Comparison of ENCODE assay signal across 8 cellular contexts in the genomic region with DNA sequence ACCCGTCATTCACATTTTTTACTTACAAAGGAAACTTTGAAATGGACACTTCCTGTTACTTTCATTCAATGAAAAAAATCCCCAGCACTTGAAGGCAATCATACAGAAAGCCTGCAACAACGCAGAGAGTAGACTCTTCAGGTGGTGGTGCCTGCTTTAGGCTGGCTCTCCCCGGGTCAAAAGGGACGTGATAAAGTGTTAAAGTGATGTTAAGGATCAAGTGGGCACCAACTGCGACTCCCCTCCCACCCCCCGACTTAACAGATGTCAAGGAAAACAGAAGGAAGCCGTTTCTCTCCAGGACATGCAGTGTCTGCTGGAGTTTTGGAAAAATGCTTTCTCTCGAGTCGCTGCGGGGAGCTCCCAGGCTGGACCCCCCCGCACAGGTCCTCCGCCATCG. TPM values are rescaled to one million over a fixed set of nuclear protein-coding genes. Genes with fewer than 3 reads are reported as not detected.
DNase-seq lines count a peak whose midpoint lies in the region; ATAC-seq and TF ChIP-seq lines count a peak whose summit lies in the region.

No MANE protein-coding gene starts in this region.

- TF ChIP-seq CTCF in fibroblast of lung (conservative IDR thresholded peaks at IDR 0.05 in 1 of 2, IDR thresholded peaks at IDR 0.05 in 1 of 2; ENCODE audit: low read depth in 1 of 2, low read length in 2 of 2) (no peak), sigmoid colon (IDR thresholded peaks at IDR 0.05) (no peak)

- TF ChIP-seq POLR2A in sigmoid colon (IDR thresholded peaks at IDR 0.05) = no peak

- no peaks in the 10 kb centered on the region for H4K20me1 ChIP-seq in fibroblast of lung (ENCODE audit: control insufficient read depth, extremely low read depth, insufficient read depth, low read length)

- peak; percentile 60 for DNase-seq in activated CD8-positive, alpha-beta memory T cell treated with anti-CD3 and anti-CD28 coated beads for 24 hours
- no peak for DNase-seq in activated CD8-positive, alpha-beta memory T cell treated with anti-CD3 and anti-CD28 coated beads, Interleukin-2, amount 50 U/mL, for 48 hours
- DNase-seq in fibroblast of lung (ENCODE audit: low read depth in 2 of 2) = peak; percentile 24 to 28
- DNase-seq in sigmoid colon = no peak
- DNase-seq in amniotic stem cell (lab: John Stamatoyannopoulos, UW) = no peak
- DNase-seq in NCI-H524 (lab: John Stamatoyannopoulos, UW) = no peak

- H3K9me3 ChIP-seq in fibroblast of lung (ENCODE audit: control insufficient read depth, insufficient read depth, low read depth, low read length) (no peaks in the 10 kb centered on the region), sigmoid colon (no peaks in the 10 kb centered on the region)

- H3K9ac ChIP-seq in fibroblast of lung (ENCODE audit: insufficient read depth, low read length) = no peak overlapping the region

- peaks cover 2% of the 10 kb centered on the region for H3K36me3 ChIP-seq in fibroblast of lung (ENCODE audit: control insufficient read depth, insufficient read depth, low read length)
- H3K36me3 ChIP-seq in sigmoid colon = no peaks in the 10 kb centered on the region

- H3K27me3 ChIP-seq in fibroblast of lung (ENCODE audit: control insufficient read depth, insufficient read depth, low read length) (no peaks in the 10 kb centered on the region), sigmoid colon (peaks cover 0 to 40% (median 23%) of the 10 kb centered on the region in 3 donors)

- WGBS in sigmoid colon, 2 donors = 1 to 2% methylated on average over 13 of the region's 13 CpGs

- intact Hi-C loops in sigmoid colon (cut with DNase I) = no loop called here

- ATAC-seq in SK-N-SH treated with all-trans-retinoic acid at 6 μM for 48 hours (peak; percentile 23), HG03432 (IDR thresholded peaks at IDR 0.05; ENCODE audit: unreplicated experiment) (no peak)

- peak overlapping the region; percentile 80 for H3K4me2 ChIP-seq in fibroblast of lung (ENCODE audit: extremely low read depth, insufficient read depth, low read length)

- H2AFZ ChIP-seq in fibroblast of lung (ENCODE audit: low read length) = peak overlapping the region; percentile 93

- peaks cover 28% of the 10 kb centered on the region for H3K4me1 ChIP-seq in fibroblast of lung (ENCODE audit: control insufficient read depth, extremely low read depth, insufficient read depth, low read length)
- peaks cover 0 to 17% (median 13%) of the 10 kb centered on the region in 4 donors for H3K4me1 ChIP-seq in sigmoid colon

- TF ChIP-seq EP300 in sigmoid colon (IDR thresholded peaks at IDR 0.05) = no peak

- no peaks in the 10 kb centered on the region for H3K79me2 ChIP-seq in fibroblast of lung (ENCODE audit: control insufficient read depth, insufficient read depth, low read length)

- H3K27ac ChIP-seq in fibroblast of lung (ENCODE audit: insufficient read depth, low read length) (peak overlapping the region; percentile 28), sigmoid colon (no peak overlapping the region)

- H3K4me3 ChIP-seq in fibroblast of lung (replicated peaks in 1 of 4; ENCODE audit: control extremely low read depth in 1 of 4, insufficient read depth in 1 of 4, low read depth in 3 of 4, low read length in 4 of 4) = peak overlapping the region in 3 of 4 experiments; percentile 45 to 48 (median 46)
- peak overlapping the region; percentile 33 to 62 (median 52) for H3K4me3 ChIP-seq in sigmoid colon

TF ChIP-seq in SK-N-SH treated with all-trans-retinoic acid at 6 μM for 48 hours, 23 proteins besides CTCF, POLR2A, EP300 and RAD21:
- TF ChIP-seq RARB (CRISPR knock-in tag; IDR thresholded peaks at IDR 0.05) (no peak), GLIS3 (CRISPR knock-in tag; IDR thresholded peaks at IDR 0.05) (no peak), ZNF70 (CRISPR knock-in tag; IDR thresholded peaks at IDR 0.05) (no peak), ESRRG (CRISPR knock-in tag; IDR thresholded peaks at IDR 0.05) (no peak)

RNA-seq across cellular contexts. Expression of a gene that starts 0.4 kb away (rescaled TPM):
- total RNA-seq in fibroblast of lung (3.6 and 12.6 TPM in 2 replicates), sigmoid colon (not detected)
- polyA plus RNA-seq in fibroblast of lung (4.6 and 6.8 TPM in 2 replicates), sigmoid colon (1 to 10 TPM in 1 of 3 donors, not detected in 2; 1.3 TPM)
- polyA plus RNA-seq in fibroblast of lung (2012) = 3.0 and 4.7 TPM in 2 replicates
- 2.3 and 3.2 TPM in 2 replicates for polyA minus RNA-seq in fibroblast of lung (ENCODE audit: low replicate concordance)

RNA-seq across cellular contexts. Expression of a gene that starts 31.4 kb away (rescaled TPM):
- total RNA-seq in fibroblast of lung (under 0.01 and 0.33 TPM in 2 replicates), sigmoid colon (not detected)
- polyA plus RNA-seq in fibroblast of lung (0.06 TPM in 1 of 2 replicates, not detected in the other), sigmoid colon (not detected)
- 0.08 TPM in 1 of 2 replicates, not detected in the other for polyA plus RNA-seq in fibroblast of lung (2012)
- polyA minus RNA-seq in fibroblast of lung (ENCODE audit: low replicate concordance) = not detected in 2 replicates

RNA-seq across cellular contexts. Expression of a gene that starts 32.1 kb away (rescaled TPM):
- 32.9 TPM in 2 replicates for total RNA-seq in fibroblast of lung
- 45.7 and 63.6 TPM in 2 replicates for polyA plus RNA-seq in fibroblast of lung
- 52.7 and 70.5 TPM in 2 replicates for polyA plus RNA-seq in fibroblast of lung (2012)
- polyA minus RNA-seq in fibroblast of lung (ENCODE audit: low replicate concordance) = 26.4 and 34.5 TPM in 2 replicates
- 10 to 100 TPM; 21.3 to 33.9 (median 25.2) TPM for total RNA-seq in sigmoid colon
- 10 to 100 TPM; 33.0 to 46.5 (median 40.2) TPM for polyA plus RNA-seq in sigmoid colon

Comparison
In these comparisons a context has a peak if more than half of its experiments do, and no peak if none do; other contexts are left out.
1. DNase-seq: peak in activated CD8-positive, alpha-beta memory T cell treated with anti-CD3 and anti-CD28 coated beads for 24 hours (single experiment) and fibroblast of lung (2 of 2); none in activated CD8-positive, alpha-beta memory T cell treated with anti-CD3 and anti-CD28 coated beads, Interleukin-2, amount 50 U/mL, for 48 hours (single experiment), sigmoid colon (single experiment), amniotic stem cell (single experiment) and NCI-H524 (0 of 2).